In the genomic region with DNA sequence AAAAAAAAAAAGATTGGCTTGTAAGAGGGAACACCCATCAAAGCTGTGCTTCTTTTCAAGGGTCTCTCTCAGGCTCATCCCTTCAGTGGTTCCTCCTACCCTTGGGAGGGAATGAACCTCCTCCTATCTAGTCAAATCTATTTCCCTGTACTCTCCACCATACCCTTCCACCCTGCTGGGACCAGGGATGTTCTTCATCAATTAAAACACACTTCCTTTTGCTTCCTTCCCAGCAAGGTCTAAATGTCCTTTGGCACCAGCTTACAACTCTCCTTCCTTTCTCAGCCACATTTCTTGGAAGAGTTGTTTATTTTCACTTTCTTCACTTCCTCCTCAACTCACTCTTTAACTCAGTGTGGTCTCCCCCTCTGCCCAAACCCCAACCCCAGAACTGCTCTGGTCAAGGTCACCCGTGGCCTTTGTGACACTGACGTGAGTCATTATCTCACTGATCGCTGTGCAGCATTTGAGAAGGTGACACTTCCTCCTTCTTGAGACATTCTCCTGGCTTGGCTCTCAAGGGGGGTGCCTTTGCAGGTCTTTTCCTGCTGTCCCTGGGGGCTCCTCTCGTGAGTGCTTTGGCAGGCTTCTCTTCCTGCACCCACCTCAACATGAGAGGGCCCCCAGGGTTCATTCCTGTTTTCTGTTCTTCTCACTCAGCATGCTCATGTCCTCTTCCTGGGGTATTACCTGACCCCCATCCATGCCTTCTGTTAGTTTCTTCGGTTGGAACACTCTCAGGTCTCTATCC, we compare ENCODE assay signal across 9 cellular contexts.
A peak's percentile ranks its signal among the peaks of the same experiment; 100 is the strongest.
DNase-seq lines count a peak whose midpoint lies in the region; ATAC-seq and TF ChIP-seq lines count a peak whose summit lies in the region.
"Had no signal": no experiment of that assay in that cellular context is flagged by ENCODE, and none has a peak within 500 bp of the region (broad histone marks: within the 10 kb centered on the region; RNA-seq: fewer than 3 reads in every experiment).

No MANE protein-coding gene starts in this region.

- no peak overlapping the region for H3K56ac ChIP-seq in mesendoderm (ENCODE audit: low read length)

- H3K4me3 ChIP-seq in mammary epithelial cell (replicated peaks in 1 of 3; ENCODE audit: insufficient read depth in 1 of 3, low read depth in 2 of 3, low read length in 3 of 3) (no peak overlapping the region), mesendoderm (ENCODE audit: low read length) (no peak overlapping the region)
- H3K4me3 ChIP-seq: stomach had no signal

- no peak overlapping the region for H3K23ac ChIP-seq in mesendoderm (ENCODE audit: low read length)

- no peak for TF ChIP-seq POLR2A in erythroblast (IDR thresholded peaks at IDR 0.05; ENCODE audit: low read length)

- H3K36me3 ChIP-seq in mammary epithelial cell (ENCODE audit: insufficient read depth, low read length) (no peaks in the 10 kb centered on the region), mesendoderm (ENCODE audit: control insufficient read depth, insufficient read depth, low read length) (no peaks in the 10 kb centered on the region)
- H3K36me3 ChIP-seq: stomach had no signal

- no peaks in the 10 kb centered on the region for H3K79me2 ChIP-seq in mammary epithelial cell (ENCODE audit: insufficient read depth, low read length)
- H3K79me2 ChIP-seq in mesendoderm (ENCODE audit: control insufficient read depth, insufficient read depth, low read length), result no peaks in the 10 kb centered on the region

- dilution Hi-C loops in mammary epithelial cell (cut with HindIII; ENCODE audit: low sequenced_read_pairs), result no loop called here

- no peaks in the 10 kb centered on the region for H4K20me1 ChIP-seq in mammary epithelial cell (ENCODE audit: insufficient read depth, low read length)

- no peaks in the 10 kb centered on the region for H3K36me3 Mint-ChIP-seq in activated CD4-positive, alpha-beta T cell treated with anti-CD3 and anti-CD28 coated beads, Interleukin-2, amount 10 ng/mL, durations not matched to agents 24 days and 14 days (ENCODE audit: low read depth)
- no peaks in the 10 kb centered on the region for H3K36me3 Mint-ChIP-seq in activated B cell treated with CpG ODN at 0.5 μM for 24 hours (ENCODE audit: low read depth)
- H3K36me3 Mint-ChIP-seq in stimulated activated effector memory CD8-positive, alpha-beta T cell treated with anti-CD3 and anti-CD28 coated beads, Interleukin-12 subunit alpha, Interleukin-12 subunit beta, amount 100 ng/mL, for 72 hours, result no peaks in the 10 kb centered on the region

- H2BK5ac ChIP-seq in mesendoderm (ENCODE audit: low read length), result no peak overlapping the region

- no peak overlapping the region for H4K8ac ChIP-seq in mesendoderm (ENCODE audit: low read depth, low read length)

- ATAC-seq in HG03175 (IDR thresholded peaks at IDR 0.05; ENCODE audit: unreplicated experiment) (peak; percentile 90), activated B cell treated with CpG ODN at 0.5 μM for 24 hours (ENCODE audit: low read depth) (peak; percentile 91)
- ATAC-seq in stimulated activated effector memory CD8-positive, alpha-beta T cell treated with anti-CD3 and anti-CD28 coated beads, Interleukin-12 subunit alpha, Interleukin-12 subunit beta, amount 100 ng/mL, for 72 hours, result peak; percentile 94

- H3K9me3 ChIP-seq in mammary epithelial cell (replicated peaks; ENCODE audit: insufficient read depth, low read length), result no peaks in the 10 kb centered on the region

- H3K4me2 ChIP-seq in mammary epithelial cell (ENCODE audit: insufficient read depth, low read depth, low read length) (no peak overlapping the region), mesendoderm (ENCODE audit: low read length) (no peak overlapping the region)

- H3K27ac Mint-ChIP-seq in activated CD4-positive, alpha-beta T cell treated with anti-CD3 and anti-CD28 coated beads, Interleukin-2, amount 10 ng/mL, durations not matched to agents 24 days and 14 days, result peak overlapping the region; percentile 31
- H3K27ac Mint-ChIP-seq in activated B cell treated with CpG ODN at 0.5 μM for 24 hours, result peak overlapping the region; percentile 16
- peak overlapping the region; percentile 9 for H3K27ac Mint-ChIP-seq in stimulated activated effector memory CD8-positive, alpha-beta T cell treated with anti-CD3 and anti-CD28 coated beads, Interleukin-12 subunit alpha, Interleukin-12 subunit beta, amount 100 ng/mL, for 72 hours

- no peak overlapping the region for H2AK5ac ChIP-seq in mesendoderm (ENCODE audit: low read length)

- H3K9me3 Mint-ChIP-seq in activated CD4-positive, alpha-beta T cell treated with anti-CD3 and anti-CD28 coated beads, Interleukin-2, amount 10 ng/mL, durations not matched to agents 24 days and 14 days, result no peaks in the 10 kb centered on the region
- H3K9me3 Mint-ChIP-seq in activated B cell treated with CpG ODN at 0.5 μM for 24 hours, result no peaks in the 10 kb centered on the region
- H3K9me3 Mint-ChIP-seq in stimulated activated effector memory CD8-positive, alpha-beta T cell treated with anti-CD3 and anti-CD28 coated beads, Interleukin-12 subunit alpha, Interleukin-12 subunit beta, amount 100 ng/mL, for 72 hours, result no peaks in the 10 kb centered on the region

- 59% methylated on average over 5 of the region's 5 CpGs for WGBS in mammary epithelial cell (ENCODE audit: low coverage, missing lambda C conversion rate)
- WGBS in mesendoderm (ENCODE audit: extremely low coverage, insufficient coverage, low lambda C conversion rate), result no CpG with 5 or more reads among the region's 5 CpGs

- H3K9ac ChIP-seq in mammary epithelial cell (ENCODE audit: insufficient read depth, low read length) (no peak overlapping the region), mesendoderm (ENCODE audit: low read length) (no peak overlapping the region)

- no peak overlapping the region for H2BK15ac ChIP-seq in mesendoderm (replicated peaks; ENCODE audit: low read depth)

- H4K5ac ChIP-seq in mesendoderm (ENCODE audit: low read length), result no peak overlapping the region

- H3K27me3 ChIP-seq in mammary epithelial cell (ENCODE audit: insufficient read depth, low read length) (no peaks in the 10 kb centered on the region), mesendoderm (ENCODE audit: insufficient read depth, low read length, poor library complexity) (no peaks in the 10 kb centered on the region)
- H3K27me3 ChIP-seq: stomach had no signal

- DNase-seq in activated CD4-positive, alpha-beta T cell treated with anti-CD3 and anti-CD28 coated beads, Interleukin-2, amount 10 ng/mL, durations not matched to agents 24 days and 14 days, result peak; percentile 64
- DNase-seq in activated CD4-positive, alpha-beta T cell treated with anti-CD3 and anti-CD28 coated beads for 1 hour, result no peak
- DNase-seq in activated B cell treated with CpG ODN at 0.5 μM for 24 hours, result peak; percentile 54
- DNase-seq in stimulated activated effector memory CD8-positive, alpha-beta T cell treated with anti-CD3 and anti-CD28 coated beads, Interleukin-12 subunit alpha, Interleukin-12 subunit beta, amount 100 ng/mL, for 72 hours (ENCODE audit: low spot score in 2 of 2), result peak in 1 of 2 donors; percentile 70
- no peak for DNase-seq in mammary epithelial cell
- no peak for DNase-seq in mesendoderm
- no peak for DNase-seq in erythroblast (lab: John Stamatoyannopoulos, UW)
- DNase-seq: stomach had no signal

- H3K27me3 Mint-ChIP-seq in activated CD4-positive, alpha-beta T cell treated with anti-CD3 and anti-CD28 coated beads, Interleukin-2, amount 10 ng/mL, durations not matched to agents 24 days and 14 days, result peaks cover 33% of the 10 kb centered on the region
- H3K27me3 Mint-ChIP-seq in activated B cell treated with CpG ODN at 0.5 μM for 24 hours, result no peaks in the 10 kb centered on the region

- intact Hi-C loops in activated CD4-positive, alpha-beta T cell treated with anti-CD3 and anti-CD28 coated beads, Interleukin-2, amount 10 ng/mL, durations not matched to agents 24 days and 14 days (cut with micrococcal nuclease), result no loop called here
- intact Hi-C loops in activated B cell treated with CpG ODN at 0.5 μM for 24 hours (cut with micrococcal nuclease), result loop anchor here (1.0 kb wide), 2 partner anchors 11 to 27 kb away; no protein-coding TSS in a partner anchor
- intact Hi-C loops in mammary epithelial cell (cut with micrococcal nuclease), result no loop called here

- H2AFZ ChIP-seq in mammary epithelial cell (ENCODE audit: low read depth, low read length), result no peak overlapping the region

- TF ChIP-seq CTCF in activated B cell treated with CpG ODN at 0.5 μM for 24 hours (IDR thresholded peaks at IDR 0.05), result no peak
- TF ChIP-seq CTCF in mammary epithelial cell (conservative IDR thresholded peaks at IDR 0.05 in 1 of 2, IDR thresholded peaks at IDR 0.05 in 1 of 2; ENCODE audit: extremely low read depth in 1 of 2, insufficient read depth in 1 of 2, low read depth in 1 of 2, low read length in 2 of 2), result no peak

- no peak overlapping the region for H3K27ac ChIP-seq in mammary epithelial cell (ENCODE audit: insufficient read depth, low read depth, low read length)
- H3K27ac ChIP-seq in mesendoderm (ENCODE audit: low read depth, low read length), result no peak overlapping the region

- BruUV-seq in mammary epithelial cell (replicated peaks; lab: Mats Ljungman, UMichigan), result no TSS peak

- no peak overlapping the region for H3K18ac ChIP-seq in mesendoderm (ENCODE audit: low read length)

- H3K4me3 Mint-ChIP-seq in activated CD4-positive, alpha-beta T cell treated with anti-CD3 and anti-CD28 coated beads, Interleukin-2, amount 10 ng/mL, durations not matched to agents 24 days and 14 days, result peak overlapping the region; percentile 9
- peak overlapping the region; percentile 58 for H3K4me3 Mint-ChIP-seq in activated B cell treated with CpG ODN at 0.5 μM for 24 hours
- no peak overlapping the region for H3K4me3 Mint-ChIP-seq in stimulated activated effector memory CD8-positive, alpha-beta T cell treated with anti-CD3 and anti-CD28 coated beads, Interleukin-12 subunit alpha, Interleukin-12 subunit beta, amount 100 ng/mL, for 72 hours

- no peak overlapping the region for H3K4ac ChIP-seq in mesendoderm (ENCODE audit: low read depth, low read length)

- no peaks in the 10 kb centered on the region for H3K79me1 ChIP-seq in mesendoderm (ENCODE audit: low read length)

- CTCF ChIA-PET in activated B cell treated with CpG ODN at 0.5 μM for 24 hours (lab: Charles Lee) (no interaction called here), mammary epithelial cell (lab: Charles Lee; ENCODE audit: low non-redundant PET) (no interaction called here)

- in situ Hi-C loops in mammary epithelial cell (cut with MboI; ENCODE audit: low sequenced_read_pairs in 2 of 2), result no loop called here

- POLR2A ChIA-PET in activated B cell treated with CpG ODN at 0.5 μM for 24 hours (lab: Charles Lee), result interaction anchor here (0.9 to 1.8 kb wide), 3 partner anchors 11 to 210 kb away, joined by 3 to 9 read pairs (median 4); a partner anchor contains a TSS

- peaks cover 9% of the 10 kb centered on the region for H3K4me1 Mint-ChIP-seq in activated CD4-positive, alpha-beta T cell treated with anti-CD3 and anti-CD28 coated beads, Interleukin-2, amount 10 ng/mL, durations not matched to agents 24 days and 14 days
- H3K4me1 Mint-ChIP-seq in activated B cell treated with CpG ODN at 0.5 μM for 24 hours, result peaks cover 23% of the 10 kb centered on the region
- H3K4me1 Mint-ChIP-seq in stimulated activated effector memory CD8-positive, alpha-beta T cell treated with anti-CD3 and anti-CD28 coated beads, Interleukin-12 subunit alpha, Interleukin-12 subunit beta, amount 100 ng/mL, for 72 hours, result peaks cover 20% of the 10 kb centered on the region

- no peak overlapping the region for H2BK120ac ChIP-seq in mesendoderm (ENCODE audit: low read depth, low read length)

- H3K4me1 ChIP-seq in mammary epithelial cell (ENCODE audit: insufficient read depth, low read length) (no peaks in the 10 kb centered on the region), mesendoderm (ENCODE audit: control insufficient read depth, low read depth, low read length) (peaks cover 8% of the 10 kb centered on the region)

Comparison
In these comparisons a context has a peak if more than half of its experiments do, and no peak if none do; other contexts are left out.
1. DNase-seq: peak in activated CD4-positive, alpha-beta T cell treated with anti-CD3 and anti-CD28 coated beads, Interleukin-2, amount 10 ng/mL, durations not matched to agents 24 days and 14 days (single experiment) and activated B cell treated with CpG ODN at 0.5 μM for 24 hours (single experiment); none in activated CD4-positive, alpha-beta T cell treated with anti-CD3 and anti-CD28 coated beads for 1 hour (single experiment), mammary epithelial cell (single experiment), mesendoderm (single experiment) and erythroblast (0 of 2).
2. Peak in every context shown above with its lines, with median percentiles within 50 percentile points of each other: H3K27ac Mint-ChIP-seq and ATAC-seq.